In the genomic region with DNA sequence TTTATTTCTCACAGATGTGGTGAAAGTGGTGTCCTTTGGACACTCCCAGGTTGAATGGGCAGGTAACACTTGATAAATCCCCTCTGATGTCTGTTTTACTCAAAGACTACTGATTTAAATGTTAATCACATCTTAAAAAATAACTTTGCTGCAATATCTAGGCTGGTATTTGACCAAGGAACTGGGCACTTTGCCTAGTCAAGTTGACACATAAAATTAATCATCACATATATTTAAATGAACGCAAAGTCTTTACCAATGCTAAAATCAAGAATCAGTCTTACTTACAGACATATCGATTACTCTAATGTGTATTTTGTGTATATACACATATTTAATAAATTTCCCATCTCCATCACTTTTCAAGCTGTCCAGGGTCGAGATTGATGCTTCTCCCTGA, we compare ENCODE assay signal across 26 cellular contexts. TPM values are rescaled to one million over a fixed set of nuclear protein-coding genes. Genes with fewer than 3 reads are reported as not detected.
DNase-seq lines count a peak whose midpoint lies in the region; ATAC-seq, FAIRE-seq and TF ChIP-seq lines count a peak whose summit lies in the region.
"Had no signal": no experiment of that assay in that cellular context is flagged by ENCODE, and none has a peak within 500 bp of the region (broad histone marks: within the 10 kb centered on the region; RNA-seq: fewer than 3 reads in every experiment).

No MANE protein-coding gene starts in this region.

- no peaks in the 10 kb centered on the region for H3K9me3 ChIP-seq in SK-N-SH
- no peaks in the 10 kb centered on the region for H3K9me3 ChIP-seq in endothelial cell of umbilical vein (replicated peaks; ENCODE audit: control insufficient read depth, insufficient read depth, low read length)
- no peaks in the 10 kb centered on the region for H3K9me3 ChIP-seq in mesenchymal stem cell (ENCODE audit: control insufficient read depth, low read length)
- H3K9me3 ChIP-seq in kidney (ENCODE audit: control insufficient read depth in 1 of 2, low read length in 2 of 2) = no peaks in the 10 kb centered on the region
- H3K9me3 ChIP-seq: Caco-2, stomach had no signal

- peaks cover 13% of the 10 kb centered on the region; the same call in 1 of the 2 replicates for H3K79me2 ChIP-seq in SK-N-SH (ENCODE audit: insufficient read depth)
- H3K79me2 ChIP-seq in endothelial cell of umbilical vein (ENCODE audit: control insufficient read depth, insufficient read depth, low read length) = peaks cover 18% of the 10 kb centered on the region

- H2BK15ac ChIP-seq in mesenchymal stem cell (ENCODE audit: low read depth, poor library complexity, severe bottlenecking) = no peak overlapping the region

- no peak overlapping the region for H3K18ac ChIP-seq in mesenchymal stem cell (ENCODE audit: low read depth in 1 of 2, low read length in 2 of 2)

- CTCF ChIA-PET in SK-N-SH (lab: Yijun Ruan, JAX) = interaction anchor here (0.6 to 1.2 kb wide), 3 partner anchors 12 to 15 kb away, joined by 3 read pairs; no protein-coding TSS in a partner anchor
- CTCF ChIA-PET in endothelial cell of umbilical vein (lab: Charles Lee) = interaction anchor here (0.7 to 2.0 kb wide), 3 partner anchors 11 to 87 kb away, joined by 3 to 6 read pairs (median 4); no protein-coding TSS in a partner anchor

- peak overlapping the region; percentile 73 for H2AK5ac ChIP-seq in mesenchymal stem cell (ENCODE audit: low read length, severe bottlenecking)

- intact Hi-C loops in endothelial cell of umbilical vein (cut with micrococcal nuclease) (no loop called here), left colon (cut with DNase I, micrococcal nuclease) (no loop called here), kidney (cut with DNase I) (no loop called here)

- H2BK12ac ChIP-seq in mesenchymal stem cell (ENCODE audit: low read length in 2 of 2) = no peak overlapping the region

- TF ChIP-seq CTCF in SK-N-SH (IDR thresholded peaks at IDR 0.05) (no peak), endothelial cell of umbilical vein (IDR thresholded peaks at IDR 0.05; ENCODE audit: extremely low read depth in 1 of 2, insufficient read depth in 1 of 2, low read depth in 1 of 2, low read length in 2 of 2) (no peak), kidney (IDR thresholded peaks at IDR 0.05; ENCODE audit: borderline replicate concordance, extremely low read depth, insufficient read depth) (no peak)

- no peak overlapping the region for H3K4ac ChIP-seq in mesenchymal stem cell (ENCODE audit: low read depth in 1 of 2, low read length in 2 of 2)

- H4K91ac ChIP-seq in mesenchymal stem cell (ENCODE audit: low read length) = no peak overlapping the region

- ATAC-seq in SK-N-SH treated with all-trans-retinoic acid at 6 μM for 48 hours (no peak), left colon (no peak)
- ATAC-seq: naive thymus-derived CD4-positive, alpha-beta T cell had no signal

- H4K8ac ChIP-seq in mesenchymal stem cell (ENCODE audit: low read length) = no peak overlapping the region

- no TSS peak for BruUV-seq in endothelial cell of umbilical vein (replicated peaks; lab: Mats Ljungman, UMichigan)

- H3K4me1 ChIP-seq in SK-N-SH (ENCODE audit: control insufficient read depth in 1 of 2, insufficient read depth in 2 of 2, low read depth in 1 of 2, low read length in 1 of 2) (peaks cover 10 to 33% of the 10 kb centered on the region in 2 experiments; a peak in 3 of 4 replicates), endothelial cell of umbilical vein (ENCODE audit: control insufficient read depth, extremely low read depth, insufficient read depth, low read length) (peaks cover 71% of the 10 kb centered on the region), mesenchymal stem cell (ENCODE audit: control insufficient read depth, insufficient read depth, low read depth, low read length) (peaks cover 34% of the 10 kb centered on the region), kidney (ENCODE audit: control insufficient read depth in 1 of 2, insufficient read depth in 1 of 2, low read depth in 1 of 2, low read length in 2 of 2) (peaks cover 7 to 27% of the 10 kb centered on the region in 2 donors)
- H3K4me1 ChIP-seq: Caco-2 had no signal

- H4K20me1 ChIP-seq in SK-N-SH (ENCODE audit: insufficient read depth) = no peaks in the 10 kb centered on the region
- no peaks in the 10 kb centered on the region for H4K20me1 ChIP-seq in endothelial cell of umbilical vein (replicated peaks; ENCODE audit: control insufficient read depth, extremely low read depth, insufficient read depth, low read length)

- H3K36me3 ChIP-seq in SK-N-SH (replicated peaks in 1 of 2; ENCODE audit: control insufficient read depth in 1 of 2, insufficient read depth in 2 of 2, low read length in 1 of 2) = no peaks in the 10 kb centered on the region
- H3K36me3 ChIP-seq in endothelial cell of umbilical vein (ENCODE audit: control insufficient read depth in 2 of 2, extremely low read depth in 1 of 2, insufficient read depth in 2 of 2, low read length in 2 of 2) = no peaks in the 10 kb centered on the region
- no peaks in the 10 kb centered on the region for H3K36me3 ChIP-seq in mesenchymal stem cell (ENCODE audit: control insufficient read depth in 1 of 2, insufficient read depth in 2 of 2, low read depth in 1 of 2, low read length in 2 of 2)
- H3K36me3 ChIP-seq in kidney (ENCODE audit: control insufficient read depth in 1 of 2, insufficient read depth in 2 of 2, low read length in 2 of 2) = no peaks in the 10 kb centered on the region
- H3K36me3 ChIP-seq: stomach had no signal

- H3K27me3 ChIP-seq in SK-N-SH (ENCODE audit: insufficient read depth) = no peaks in the 10 kb centered on the region
- H3K27me3 ChIP-seq in endothelial cell of umbilical vein (ENCODE audit: control insufficient read depth in 2 of 2, insufficient read depth in 2 of 2, low read length in 2 of 2) = no peaks in the 10 kb centered on the region
- no peaks in the 10 kb centered on the region for H3K27me3 ChIP-seq in mesenchymal stem cell (ENCODE audit: control insufficient read depth in 1 of 2, insufficient read depth in 1 of 2, low read length in 2 of 2)

- no peak for TF ChIP-seq POLR2A in endothelial cell of umbilical vein (IDR thresholded peaks at IDR 0.05; ENCODE audit: low read depth, low read length)

- H3K79me1 ChIP-seq in mesenchymal stem cell (replicated peaks; ENCODE audit: low read length, poor library complexity, severe bottlenecking) = peaks cover 4% of the 10 kb centered on the region

- DNase-seq in SK-N-SH = no peak
- peak; percentile 28 for DNase-seq in RCC 7860 (ENCODE audit: low spot score)
- DNase-seq in endothelial cell of umbilical vein (ENCODE audit: low read depth, low spot score) = no peak
- no peak for DNase-seq in mesenchymal stem cell
- no peak for DNase-seq in left colon
- DNase-seq in kidney = no peak
- no peak for DNase-seq in GM03348 (ENCODE audit: low spot score)
- DNase-seq: activated CD4-positive, CD25-positive, alpha-beta regulatory T cell treated with anti-CD3 and anti-CD28 coated beads, Interleukin-2, amount 50 U/mL, for 72 hours; amniotic stem cell; Caco-2; cerebellar nuclear complex; effector CD4-positive, alpha-beta T cell; GOT3; hippocampal formation; mesendoderm; naive thymus-derived CD4-positive, alpha-beta T cell; NCI-H1417; NCI-H774; stomach had no signal

- peaks cover 28% of the 10 kb centered on the region for H3F3A ChIP-seq in SK-N-SH (replicated peaks; ENCODE audit: insufficient read depth)

- peak overlapping the region; percentile 63; the same call in 1 of the 2 replicates for H3K4me2 ChIP-seq in SK-N-SH
- peak overlapping the region; percentile 21 for H3K4me2 ChIP-seq in endothelial cell of umbilical vein (ENCODE audit: insufficient read depth, low read length)
- no peak overlapping the region for H3K4me2 ChIP-seq in mesenchymal stem cell (ENCODE audit: low read length, poor library complexity, severe bottlenecking)

- no peak overlapping the region for H2AFZ ChIP-seq in SK-N-SH (ENCODE audit: low read depth)
- no peak overlapping the region for H2AFZ ChIP-seq in endothelial cell of umbilical vein (ENCODE audit: low read depth, low read length)
- H2AFZ ChIP-seq in mesenchymal stem cell (ENCODE audit: low read depth, low read length) = no peak overlapping the region

- H3K27ac ChIP-seq in SK-N-SH (ENCODE audit: low read depth in 2 of 2, low read length in 1 of 2) (peak overlapping the region in 1 of 2 experiments; percentile 71; a peak in 2 of 4 replicates), endothelial cell of umbilical vein (ENCODE audit: insufficient read depth, low read depth, low read length) (peak overlapping the region; percentile 80), mesenchymal stem cell (ENCODE audit: low read length, poor library complexity, severe bottlenecking) (peak overlapping the region; percentile 88), kidney (ENCODE audit: low read depth in 2 of 2, low read length in 2 of 2) (no peak overlapping the region)
- H3K27ac ChIP-seq: 22Rv1, stomach had no signal

- H3K9me1 ChIP-seq in endothelial cell of umbilical vein (replicated peaks; ENCODE audit: control insufficient read depth, extremely low read depth, insufficient read depth, low read length) = no peaks in the 10 kb centered on the region

- dilution Hi-C loops in endothelial cell of umbilical vein (cut with MboI; ENCODE audit: extremely low pct_ligation_motif_present, low sequenced_read_pairs) = no loop called here

- 0 out of 2 replicates have a peak overlapping the region, but pooled peaks have one; percentile 13 for H3K9ac ChIP-seq in SK-N-SH
- no peak overlapping the region for H3K9ac ChIP-seq in endothelial cell of umbilical vein (replicated peaks; ENCODE audit: extremely low read depth, insufficient read depth, low read length)
- no peak overlapping the region for H3K9ac ChIP-seq in mesenchymal stem cell (ENCODE audit: low read length)
- no peak overlapping the region for H3K9ac ChIP-seq in kidney (ENCODE audit: low read length in 2 of 2)

- WGBS in SK-N-SH (ENCODE audit: low lambda C conversion rate) = 63% methylated on average over 3 of the region's 3 CpGs
- WGBS in mesenchymal stem cell = 100% methylated on average over 2 of the region's 3 CpGs

- H3K14ac ChIP-seq in mesenchymal stem cell (ENCODE audit: low read length in 2 of 2) = no peak overlapping the region

- FAIRE-seq in RCC 7860 (lab: Jason Lieb, UNC) = peak; percentile 55
- no peak for FAIRE-seq in endothelial cell of umbilical vein (lab: Jason Lieb, UNC)
- no peak for FAIRE-seq in kidney (lab: Jason Lieb, UNC)
- FAIRE-seq: GM19239, HTR-8/SVneo had no signal

- H3K4me3 ChIP-seq in SK-N-SH (ENCODE audit: low read depth in 2 of 2, low read length in 1 of 2) = no peak overlapping the region
- H3K4me3 ChIP-seq in endothelial cell of umbilical vein (replicated peaks in 1 of 3; ENCODE audit: insufficient read depth in 1 of 3, low read depth in 1 of 3, low read length in 3 of 3) = no peak overlapping the region
- H3K4me3 ChIP-seq in mesenchymal stem cell (ENCODE audit: insufficient read depth in 1 of 2, low read depth in 1 of 2, low read length in 2 of 2) = no peak overlapping the region
- no peak overlapping the region for H3K4me3 ChIP-seq in kidney (ENCODE audit: low read length in 2 of 2)
- H3K4me3 ChIP-seq: stomach had no signal

- no peak overlapping the region for H2BK120ac ChIP-seq in mesenchymal stem cell (ENCODE audit: low read depth, low read length)

- TF ChIP-seq RAD21 in SK-N-SH (IDR thresholded peaks at IDR 0.05; ENCODE audit: low read length) = no peak

- no peak for TF ChIP-seq EP300 in SK-N-SH (IDR thresholded peaks at IDR 0.05; ENCODE audit: borderline replicate concordance in 1 of 2, low read depth in 1 of 2, low read length in 1 of 2)

- peak overlapping the region; percentile 60 for H2BK5ac ChIP-seq in mesenchymal stem cell (ENCODE audit: low read depth, low read length, poor library complexity, severe bottlenecking)

- no peaks in the 10 kb centered on the region for H3K9me2 ChIP-seq in SK-N-SH

- POLR2A ChIA-PET in SK-N-SH (lab: Yijun Ruan, JAX) = interaction anchor here (0.7 kb wide), 1 partner anchor 157 kb away, joined by 3 read pairs; no protein-coding TSS in a partner anchor
- POLR2A ChIA-PET in endothelial cell of umbilical vein (lab: Charles Lee) = interaction anchor here (1.5 kb wide), 1 partner anchor 10 kb away, joined by 4 read pairs; a partner anchor contains a TSS

- H3K23ac ChIP-seq in mesenchymal stem cell (ENCODE audit: low read length in 2 of 2) = no peak overlapping the region

RNA-seq across cellular contexts. Expression of a gene that starts 7.0 kb away (rescaled TPM):
- polyA plus RNA-seq in SK-N-SH (2012; rRNA removed) (79.9 and 133 TPM in 2 replicates), endothelial cell of umbilical vein (260 and 276 TPM in 2 replicates), kidney (ENCODE audit: insufficient read depth, low read depth, low replicate concordance) (315 TPM)
- polyA plus RNA-seq in SK-N-SH (2012; cell fraction: cytosol; rRNA removed) = 69.0 and 90.2 TPM in 2 replicates
- 67.8 and 133 TPM in 2 replicates for polyA plus RNA-seq in SK-N-SH (2012; cell fraction: nucleus; rRNA removed)
- total RNA-seq in endothelial cell of umbilical vein (1,337 and 1,517 TPM in 2 replicates), left colon (100 to 1,000 TPM in 1 of 2 donors, 10 to 100 TPM in 1; 78.4 to 287 TPM), kidney (507 TPM)
- polyA plus RNA-seq in endothelial cell of umbilical vein (2011; cell fraction: cytosol; rRNA removed) = 433 and 536 TPM in 2 replicates
- polyA plus RNA-seq in endothelial cell of umbilical vein (2011; cell fraction: nucleus; rRNA removed) = 161 and 174 TPM in 2 replicates
- 4,187 and 5,829 TPM in 2 replicates for polyA plus RNA-seq in endothelial cell of umbilical vein (2012)
- 94.1 and 153 TPM in 2 replicates for polyA minus RNA-seq in endothelial cell of umbilical vein
- polyA minus RNA-seq in endothelial cell of umbilical vein (2011; cell fraction: cytosol; rRNA and poly(A)+ RNA removed) = 123 TPM
- polyA minus RNA-seq in endothelial cell of umbilical vein (2011; cell fraction: nucleus; rRNA and poly(A)+ RNA removed) = 54.8 and 79.2 TPM in 2 replicates
- 1,482 TPM for polyA plus RNA-seq in mesenchymal stem cell (2013, experiment 1 of 2)
- 1,482 TPM for polyA plus RNA-seq in mesenchymal stem cell (2013, experiment 2 of 2)

RNA-seq across cellular contexts. Expression of a gene that starts 10.2 kb away (rescaled TPM):
- polyA plus RNA-seq in SK-N-SH (2012; rRNA removed) (106 and 205 TPM in 2 replicates), endothelial cell of umbilical vein (186 and 208 TPM in 2 replicates), kidney (ENCODE audit: insufficient read depth, low read depth, low replicate concordance) (191 TPM)
- 94.6 and 121 TPM in 2 replicates for polyA plus RNA-seq in SK-N-SH (2012; cell fraction: cytosol; rRNA removed)
- 52.0 and 151 TPM in 2 replicates for polyA plus RNA-seq in SK-N-SH (2012; cell fraction: nucleus; rRNA removed)
- total RNA-seq in endothelial cell of umbilical vein (201 and 346 TPM in 2 replicates), left colon (100 to 1,000 TPM in 1 of 2 donors, 10 to 100 TPM in 1; 64.7 to 240 TPM), kidney (258 TPM)
- 545 and 811 TPM in 2 replicates for polyA plus RNA-seq in endothelial cell of umbilical vein (2011; cell fraction: cytosol; rRNA removed)
- polyA plus RNA-seq in endothelial cell of umbilical vein (2011; cell fraction: nucleus; rRNA removed) = 176 and 197 TPM in 2 replicates
- 497 and 663 TPM in 2 replicates for polyA plus RNA-seq in endothelial cell of umbilical vein (2012)
- 45.8 and 61.2 TPM in 2 replicates for polyA minus RNA-seq in endothelial cell of umbilical vein
- polyA minus RNA-seq in endothelial cell of umbilical vein (2011; cell fraction: cytosol; rRNA and poly(A)+ RNA removed) = 46.4 TPM
- 17.6 and 21.5 TPM in 2 replicates for polyA minus RNA-seq in endothelial cell of umbilical vein (2011; cell fraction: nucleus; rRNA and poly(A)+ RNA removed)
- polyA plus RNA-seq in mesenchymal stem cell (2013, experiment 1 of 2) = 93.8 TPM
- polyA plus RNA-seq in mesenchymal stem cell (2013, experiment 2 of 2) = 92.9 TPM

RNA-seq across cellular contexts. Expression of a gene that starts 17.1 kb away (rescaled TPM):
- polyA plus RNA-seq in SK-N-SH (2012; rRNA removed) = 0.45 and 1.3 TPM in 2 replicates
- polyA plus RNA-seq in SK-N-SH (2012; cell fraction: cytosol; rRNA removed) = 0.49 and 0.51 TPM in 2 replicates
- 0.15 TPM in 2 replicates for polyA plus RNA-seq in SK-N-SH (2012; cell fraction: nucleus; rRNA removed)
- 1.8 and 4.6 TPM in 2 replicates for total RNA-seq in endothelial cell of umbilical vein
- polyA plus RNA-seq in endothelial cell of umbilical vein = 4.1 and 4.3 TPM in 2 replicates
- polyA plus RNA-seq in endothelial cell of umbilical vein (2011; cell fraction: cytosol; rRNA removed) = 5.6 and 6.0 TPM in 2 replicates
- polyA plus RNA-seq in endothelial cell of umbilical vein (2011; cell fraction: nucleus; rRNA removed) = 0.65 and 1.5 TPM in 2 replicates
- polyA plus RNA-seq in endothelial cell of umbilical vein (2012) = 2.2 and 3.2 TPM in 2 replicates
- polyA minus RNA-seq in endothelial cell of umbilical vein = 1.4 and 1.7 TPM in 2 replicates
- not detected for polyA minus RNA-seq in endothelial cell of umbilical vein (2011; cell fraction: cytosol; rRNA and poly(A)+ RNA removed)
- 0.58 TPM in 1 of 2 replicates, not detected in the other for polyA minus RNA-seq in endothelial cell of umbilical vein (2011; cell fraction: nucleus; rRNA and poly(A)+ RNA removed)
- polyA plus RNA-seq in mesenchymal stem cell (2013, experiment 1 of 2) = 0.08 TPM
- not detected for polyA plus RNA-seq in mesenchymal stem cell (2013, experiment 2 of 2)
- 10 to 100 TPM in 1 of 2 donors, 1 to 10 TPM in 1; 5.1 to 60.6 TPM for total RNA-seq in left colon
- total RNA-seq in kidney = 27.9 TPM
- 15.3 TPM for polyA plus RNA-seq in kidney (ENCODE audit: insufficient read depth, low read depth, low replicate concordance)
- total RNA-seq: Caco-2; naive thymus-derived CD4-positive, alpha-beta T cell had no signal
- polyA plus RNA-seq: naive thymus-derived CD4-positive, alpha-beta T cell had no signal

RNA-seq across cellular contexts. Expression of a gene that starts 23.1 kb away (rescaled TPM):
- polyA plus RNA-seq in SK-N-SH (2012; rRNA removed) (3.5 and 5.4 TPM in 2 replicates), endothelial cell of umbilical vein (2.3 and 6.5 TPM in 2 replicates), kidney (ENCODE audit: insufficient read depth, low read depth, low replicate concordance) (3.1 TPM)
- polyA plus RNA-seq in SK-N-SH (2012; cell fraction: cytosol; rRNA removed) = 1.4 and 3.6 TPM in 2 replicates
- 0.64 and 1.3 TPM in 2 replicates for polyA plus RNA-seq in SK-N-SH (2012; cell fraction: nucleus; rRNA removed)
- total RNA-seq in endothelial cell of umbilical vein (5.4 and 8.4 TPM in 2 replicates), left colon (1 to 10 TPM; 4.7 to 5.1 TPM), kidney (19.8 TPM)
- polyA plus RNA-seq in endothelial cell of umbilical vein (2011; cell fraction: cytosol; rRNA removed) = 8.9 and 15.6 TPM in 2 replicates
- polyA plus RNA-seq in endothelial cell of umbilical vein (2011; cell fraction: nucleus; rRNA removed) = 3.3 and 3.7 TPM in 2 replicates
- polyA plus RNA-seq in endothelial cell of umbilical vein (2012) = 22.0 and 29.7 TPM in 2 replicates
- polyA minus RNA-seq in endothelial cell of umbilical vein = 3.8 TPM in 1 of 2 replicates, not detected in the other
- not detected for polyA minus RNA-seq in endothelial cell of umbilical vein (2011; cell fraction: cytosol; rRNA and poly(A)+ RNA removed)
- polyA minus RNA-seq in endothelial cell of umbilical vein (2011; cell fraction: nucleus; rRNA and poly(A)+ RNA removed) = not detected in 2 replicates
- 0.68 TPM for polyA plus RNA-seq in mesenchymal stem cell (2013, experiment 1 of 2)
- 0.60 TPM for polyA plus RNA-seq in mesenchymal stem cell (2013, experiment 2 of 2)
- total RNA-seq: kidney epithelial cell, skeletal muscle tissue had no signal
- polyA plus RNA-seq: BJ; naive thymus-derived CD4-positive, alpha-beta T cell had no signal

RNA-seq across cellular contexts. Expression of a gene that starts 26.0 kb away (rescaled TPM):
- polyA plus RNA-seq in SK-N-SH (2012; rRNA removed) = 0.43 TPM in 1 of 2 replicates, not detected in the other
- 0.08 and 0.12 TPM in 2 replicates for polyA plus RNA-seq in SK-N-SH (2012; cell fraction: cytosol; rRNA removed)
- 0.22 TPM in 1 of 2 replicates, not detected in the other for polyA plus RNA-seq in SK-N-SH (2012; cell fraction: nucleus; rRNA removed)
- total RNA-seq in endothelial cell of umbilical vein = not detected in 2 replicates
- polyA plus RNA-seq in endothelial cell of umbilical vein = 0.37 TPM in 1 of 2 replicates, not detected in the other
- polyA plus RNA-seq in endothelial cell of umbilical vein (2011; cell fraction: cytosol; rRNA removed) = 0.30 TPM in 1 of 2 replicates, not detected in the other
- polyA plus RNA-seq in endothelial cell of umbilical vein (2011; cell fraction: nucleus; rRNA removed) = not detected in 2 replicates
- 0.44 TPM in 1 of 2 replicates, not detected in the other for polyA plus RNA-seq in endothelial cell of umbilical vein (2012)
- not detected in 2 replicates for polyA minus RNA-seq in endothelial cell of umbilical vein
- not detected for polyA minus RNA-seq in endothelial cell of umbilical vein (2011; cell fraction: cytosol; rRNA and poly(A)+ RNA removed)
- not detected in 2 replicates for polyA minus RNA-seq in endothelial cell of umbilical vein (2011; cell fraction: nucleus; rRNA and poly(A)+ RNA removed)
- polyA plus RNA-seq in mesenchymal stem cell (2013, experiment 1 of 2) = not detected
- 0.18 TPM for polyA plus RNA-seq in mesenchymal stem cell (2013, experiment 2 of 2)
- 1 to 10 TPM; 1.5 to 1.8 TPM for total RNA-seq in left colon
- not detected for total RNA-seq in kidney
- 25.5 TPM for polyA plus RNA-seq in kidney (ENCODE audit: insufficient read depth, low read depth, low replicate concordance)
- total RNA-seq: Caco-2, kidney epithelial cell had no signal
- polyA plus RNA-seq: BJ had no signal

Comparison
In these comparisons a context has a peak if more than half of its experiments do, and no peak if none do; other contexts are left out.
1. H3K27ac ChIP-seq: peak in endothelial cell of umbilical vein (single experiment) and mesenchymal stem cell (single experiment); none in kidney (0 of 2).